ENCODE assay signal across 10 cellular contexts in the genomic region with DNA sequence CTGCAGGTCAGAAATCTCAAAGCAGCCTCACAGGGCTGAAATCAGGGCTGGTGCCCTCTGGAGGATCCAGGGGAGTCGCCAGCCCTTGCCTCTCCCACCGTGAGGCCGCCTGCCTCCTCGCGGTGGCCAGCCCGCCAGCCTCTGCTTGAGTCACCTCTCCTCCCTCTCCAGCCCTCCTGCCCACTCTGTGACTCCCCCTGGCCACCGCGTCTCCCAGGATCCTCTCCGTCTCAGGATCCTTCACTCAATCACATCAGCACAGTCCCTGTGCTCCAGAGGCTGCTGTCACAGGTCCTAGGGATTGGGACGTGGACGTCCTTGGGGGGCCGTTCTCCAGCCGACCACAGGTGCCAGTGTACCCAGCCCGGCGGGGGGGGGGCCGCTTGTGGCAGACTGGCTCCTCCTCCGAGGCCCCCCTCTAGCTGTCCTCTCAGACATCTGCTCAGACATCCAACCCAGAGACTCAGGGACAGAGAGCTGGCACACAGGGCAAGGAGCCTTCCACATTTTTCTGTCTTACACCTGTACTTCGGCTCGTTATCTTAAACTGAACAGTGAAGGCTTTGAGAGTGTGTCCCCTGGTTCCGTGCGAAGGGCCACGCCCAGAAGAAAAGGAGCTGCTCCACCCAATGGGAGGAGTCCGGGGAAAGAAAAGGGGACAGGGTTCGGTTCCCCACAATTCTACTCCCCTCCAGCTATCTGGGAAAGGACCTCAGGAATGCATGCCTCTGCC. TPM values are rescaled to one million over a fixed set of nuclear protein-coding genes. Genes with fewer than 3 reads are reported as not detected.
DNase-seq lines count a peak whose midpoint lies in the region; ATAC-seq, FAIRE-seq and TF ChIP-seq lines count a peak whose summit lies in the region.
"Had no signal": no experiment of that assay in that cellular context is flagged by ENCODE, and none has a peak within 500 bp of the region (broad histone marks: within the 10 kb centered on the region; RNA-seq: fewer than 3 reads in every experiment).

No MANE protein-coding gene starts in this region.

- no peak for FAIRE-seq in H54 (lab: Jason Lieb, UNC)

- no peaks in the 10 kb centered on the region for H3K9me2 ChIP-seq in GM23248 (ENCODE audit: insufficient read depth)

- H3K27me3 ChIP-seq in GM23248 (replicated peaks; ENCODE audit: insufficient read depth), result peaks cover 24% of the 10 kb centered on the region
- peaks cover 41% of the 10 kb centered on the region for H3K27me3 ChIP-seq in endodermal cell (ENCODE audit: control insufficient read depth, insufficient read depth, low read length, poor library complexity, severe bottlenecking)

- H3K9me3 Mint-ChIP-seq in endodermal cell, result no peaks in the 10 kb centered on the region
- no peaks in the 10 kb centered on the region for H3K9me3 Mint-ChIP-seq in osteocyte (ENCODE audit: unreplicated experiment)
- H3K9me3 Mint-ChIP-seq: immature natural killer cell had no signal

- no peaks in the 10 kb centered on the region for H3K79me2 ChIP-seq in GM23248 (ENCODE audit: insufficient read depth)

- 41 to 50% methylated on average over 24 of the region's 24 CpGs for WGBS in GM23248 (ENCODE audit: low coverage in 1 of 2, low lambda C conversion rate in 2 of 2, missing lambda C conversion rate in 2 of 2), 2 experiments
- 62 to 65% methylated on average over 19 to 24 of the region's 24 CpGs for WGBS in endodermal cell (ENCODE audit: insufficient coverage in 1 of 2, insufficient read length in 1 of 2), 2 experiments

- no peaks in the 10 kb centered on the region for H3K9me3 ChIP-seq in GM23248 (ENCODE audit: low read depth)
- H3K9me3 ChIP-seq in endodermal cell (ENCODE audit: control insufficient read depth, low read length), result no peaks in the 10 kb centered on the region

- H3K4me3 ChIP-seq in GM23248 (no peak overlapping the region), endodermal cell (ENCODE audit: low read length) (no peak overlapping the region)

- H3K27ac Mint-ChIP-seq in endodermal cell (no peak overlapping the region), osteocyte (ENCODE audit: unreplicated experiment) (no peak overlapping the region)

- H3K4me3 Mint-ChIP-seq in endodermal cell (no peak overlapping the region), osteocyte (ENCODE audit: unreplicated experiment) (no peak overlapping the region)
- H3K4me3 Mint-ChIP-seq: immature natural killer cell had no signal

- peaks cover 42% of the 10 kb centered on the region for H3K27me3 Mint-ChIP-seq in endodermal cell (ENCODE audit: insufficient read depth)
- H3K27me3 Mint-ChIP-seq in osteocyte (ENCODE audit: unreplicated experiment), result peaks cover 37% of the 10 kb centered on the region

- in situ Hi-C loops in GM23248 (cut with MboI), result loop anchor here (25.0 kb wide), 1 partner anchor 246 kb away; no protein-coding TSS in a partner anchor

- H3K4me1 Mint-ChIP-seq in endodermal cell, result peaks cover under 1% of the 10 kb centered on the region
- H3K4me1 Mint-ChIP-seq in osteocyte (ENCODE audit: unreplicated experiment), result no peaks in the 10 kb centered on the region

- no peaks in the 10 kb centered on the region for H3F3A ChIP-seq in GM23248 (ENCODE audit: insufficient read depth)

- no peak overlapping the region for H3K4me2 ChIP-seq in GM23248 (ENCODE audit: unreplicated experiment)

- H3K9ac ChIP-seq in GM23248 (no peak overlapping the region), endodermal cell (ENCODE audit: extremely low read depth, low read length, poor library complexity, severe bottlenecking) (no peak overlapping the region)

- H3K4me1 ChIP-seq in GM23248 (ENCODE audit: insufficient read depth) (no peaks in the 10 kb centered on the region), endodermal cell (ENCODE audit: control insufficient read depth, insufficient read depth, low read length) (no peaks in the 10 kb centered on the region)

- H2AFZ ChIP-seq in GM23248, result no peak overlapping the region

- no peaks in the 10 kb centered on the region for H3K36me3 Mint-ChIP-seq in endodermal cell (ENCODE audit: low read depth)
- no peaks in the 10 kb centered on the region for H3K36me3 Mint-ChIP-seq in osteocyte (ENCODE audit: unreplicated experiment)
- H3K36me3 Mint-ChIP-seq: immature natural killer cell had no signal

- DNase-seq in GM23248 (peak; percentile 47), NCI-H69 (lab: John Stamatoyannopoulos, UW) (peak; percentile 16), endodermal cell (peak; percentile 92), osteocyte (ENCODE audit: extremely low spot score, unreplicated experiment) (no peak), H54 (ENCODE audit: insufficient read length, low spot score) (no peak)
- no peak for DNase-seq in activated naive CD4-positive, alpha-beta T cell treated with anti-CD3 and anti-CD28 coated beads, Interleukin-2, amount 50 U/mL, for 16 hours
- DNase-seq: effector memory CD4-positive, alpha-beta T cell; immature natural killer cell; NK-92 treated with Interleukin-12 subunit alpha and Interleukin-12 subunit beta, amount 100 ng/mL, for 24 hours had no signal

- H4K20me1 ChIP-seq in GM23248 (ENCODE audit: insufficient read depth), result no peaks in the 10 kb centered on the region

- H3K27ac ChIP-seq in GM23248, result no peak overlapping the region
- H3K27ac ChIP-seq in endodermal cell (ENCODE audit: low read depth, low read length), result no peak overlapping the region

- H3K36me3 ChIP-seq in GM23248 (ENCODE audit: low read depth) (no peaks in the 10 kb centered on the region), endodermal cell (ENCODE audit: control insufficient read depth, insufficient read depth, low read length) (no peaks in the 10 kb centered on the region)

- no peak for TF ChIP-seq POLR2A in H54 (IDR thresholded peaks at IDR 0.05; ENCODE audit: low read depth, low read length)

- TF ChIP-seq CTCF in endodermal cell (conservative IDR thresholded peaks at IDR 0.05), result peak; percentile 66
- TF ChIP-seq CTCF in osteocyte (IDR thresholded peaks at IDR 0.05), result peak; percentile 36

- no peak for ATAC-seq in GM21529 (IDR thresholded peaks at IDR 0.05; ENCODE audit: unreplicated experiment)

RNA-seq across cellular contexts. Expression of gene PPP2R2D, which starts 9.4 kb away (rescaled TPM):
- 14.7 and 26.2 TPM in 2 replicates for total RNA-seq in GM23248 (2014; rRNA removed; shearing (Covaris generic))
- 18.5 and 21.3 TPM in 2 replicates for polyA plus RNA-seq in GM23248 (2016; fragmentation: Nextera tagmentation; extraction: Ambion mirVana)
- total RNA-seq in endodermal cell (10 to 100 TPM; 35.5 to 37.5 TPM), osteocyte (28.9 and 29.3 TPM in 2 replicates)
- polyA plus RNA-seq in endodermal cell (2013, experiment 1 of 2), result 36.0 TPM
- 35.4 TPM for polyA plus RNA-seq in endodermal cell (2013, experiment 2 of 2)

Comparison
In these comparisons a context has a peak if more than half of its experiments do, and no peak if none do; other contexts are left out.
1. DNase-seq: peak in GM23248 (single experiment), NCI-H69 (single experiment) and endodermal cell (single experiment); none in osteocyte (single experiment), activated naive CD4-positive, alpha-beta T cell treated with anti-CD3 and anti-CD28 coated beads, Interleukin-2, amount 50 U/mL, for 16 hours (single experiment) and H54 (single experiment).